Comparison of ENCODE assay signal across 10 cellular contexts in the genomic region with DNA sequence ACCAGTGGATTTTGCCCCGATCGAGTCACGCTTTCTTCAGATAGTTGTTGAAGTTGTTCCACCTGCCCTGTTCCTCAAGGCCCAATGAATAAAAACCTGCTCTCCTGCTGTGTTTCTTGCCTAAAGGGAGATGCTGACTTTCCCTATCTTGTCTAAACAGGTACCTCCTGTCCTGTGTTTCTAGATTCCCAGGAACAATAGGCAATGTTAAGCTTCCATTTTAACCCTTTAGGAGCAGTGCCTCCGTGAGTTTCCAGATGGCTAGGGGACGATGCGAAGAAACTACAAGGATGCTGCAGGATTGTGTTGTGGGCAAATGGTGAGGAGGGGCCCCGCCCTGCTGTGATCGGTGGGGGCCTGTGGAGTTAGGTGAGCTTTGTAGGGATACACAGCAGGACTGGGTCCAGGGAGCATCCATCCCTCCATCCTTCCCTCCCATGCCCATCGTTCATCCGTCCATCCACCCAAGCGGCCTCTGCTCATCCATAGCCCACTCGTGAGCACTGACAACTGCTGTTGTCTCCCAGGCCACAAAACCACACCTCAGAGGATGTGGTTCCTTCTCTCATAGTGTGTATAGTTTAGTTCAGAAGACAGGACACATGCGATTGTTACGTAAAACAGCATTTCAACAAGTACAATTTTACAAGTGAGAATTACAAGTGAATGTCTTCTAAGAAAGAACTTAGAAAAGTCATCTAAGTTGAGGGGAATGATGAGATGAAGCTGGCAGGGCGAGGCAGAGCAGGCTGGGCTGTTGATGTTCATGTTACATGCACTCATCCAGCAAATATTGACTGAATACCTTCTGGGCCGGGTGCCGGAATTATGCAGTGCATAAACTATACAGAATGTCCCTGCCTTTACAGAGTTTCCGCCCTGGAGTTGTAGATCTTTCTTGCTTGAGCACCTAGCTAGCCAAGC. TPM values are rescaled to one million over a fixed set of nuclear protein-coding genes. Genes with fewer than 3 reads are reported as not detected.
DNase-seq lines count a peak whose midpoint lies in the region; ATAC-seq and TF ChIP-seq lines count a peak whose summit lies in the region.
"Had no signal": no experiment of that assay in that cellular context is flagged by ENCODE, and none has a peak within 500 bp of the region (broad histone marks: within the 10 kb centered on the region; RNA-seq: fewer than 3 reads in every experiment).

No MANE protein-coding gene starts in this region.

- CTCF ChIA-PET in CD4-positive, alpha-beta T cell (lab: Charles Lee), result interaction anchor here (0.7 to 1.3 kb wide), 3 partner anchors 135 to 140 kb away, joined by 3 to 5 read pairs (median 3); no protein-coding TSS in a partner anchor

- no peaks in the 10 kb centered on the region for H3K36me3 ChIP-seq in OCI-LY1 (ENCODE audit: insufficient read depth, low read length)
- H3K36me3 ChIP-seq in neutrophil, result no peaks in the 10 kb centered on the region

- POLR2A ChIA-PET in CD4-positive, alpha-beta T cell (lab: Charles Lee), result interaction anchor here (0.6 to 2.7 kb wide), 24 partner anchors 11 to 164 kb away, joined by 3 to 17 read pairs (median 4); partner anchors contain the start of genes AMZ2 and WIPI1

- H3K9me3 ChIP-seq in CD4-positive, alpha-beta T cell (ENCODE audit: control insufficient read depth, low read length), result no peaks in the 10 kb centered on the region
- no peaks in the 10 kb centered on the region for H3K9me3 ChIP-seq in OCI-LY1 (ENCODE audit: low read length)
- H3K9me3 ChIP-seq in neutrophil, result no peaks in the 10 kb centered on the region

- no peaks in the 10 kb centered on the region for H3K27me3 ChIP-seq in CD4-positive, alpha-beta T cell (ENCODE audit: control insufficient read depth, insufficient read depth, low read length)
- no peaks in the 10 kb centered on the region for H3K27me3 ChIP-seq in OCI-LY1 (ENCODE audit: insufficient read depth, low read length)
- no peaks in the 10 kb centered on the region for H3K27me3 ChIP-seq in neutrophil

- H3K4me1 Mint-ChIP-seq in CD4-positive, alpha-beta T cell (ENCODE audit: low read depth), result peaks cover 72% of the 10 kb centered on the region

- no peaks in the 10 kb centered on the region for H3K27me3 Mint-ChIP-seq in CD4-positive, alpha-beta T cell

- H4K20me1 ChIP-seq in OCI-LY1 (ENCODE audit: insufficient read depth, low read length), result no peaks in the 10 kb centered on the region

- peak overlapping the region; percentile 60 for H3K27ac ChIP-seq in CD4-positive, alpha-beta T cell (ENCODE audit: low read depth, low read length)
- H3K27ac ChIP-seq in OCI-LY1 (ENCODE audit: low read depth, low read length, poor library complexity, severe bottlenecking), result peak overlapping the region; percentile 7
- H3K27ac ChIP-seq in neutrophil, result peak overlapping the region; percentile 96

- H3K4me3 Mint-ChIP-seq in CD4-positive, alpha-beta T cell, result peak overlapping the region; percentile 83

- intact Hi-C loops in CD4-positive, alpha-beta T cell (cut with DNase I, micrococcal nuclease), result loop anchor here (1.0 to 5.0 kb wide), 4 partner anchors 48 to 114 kb away; no protein-coding TSS in a partner anchor

- no peaks in the 10 kb centered on the region for H3F3A ChIP-seq in OCI-LY1 (ENCODE audit: insufficient read depth, low read length)

- peak overlapping the region; percentile 89 for H3K27ac Mint-ChIP-seq in CD4-positive, alpha-beta T cell

- H3K9ac ChIP-seq in OCI-LY1 (ENCODE audit: low read length), result no peak overlapping the region; the same call in 1 of the 2 replicates

- no peaks in the 10 kb centered on the region for H3K9me3 Mint-ChIP-seq in CD4-positive, alpha-beta T cell

- H3K4me2 ChIP-seq in OCI-LY1 (ENCODE audit: low read length), result no peak overlapping the region

- H3K9me2 ChIP-seq in OCI-LY1 (ENCODE audit: low read depth, low read length), result no peaks in the 10 kb centered on the region

- no peak for TF ChIP-seq CTCF in CD4-positive, alpha-beta T cell (IDR thresholded peaks at IDR 0.05)
- TF ChIP-seq CTCF in OCI-LY1 (IDR thresholded peaks at IDR 0.05; ENCODE audit: low read length) (no peak), neutrophil (IDR thresholded peaks at IDR 0.05) (no peak)

- DNase-seq in CD4-positive, alpha-beta T cell, result peak; percentile 28 to 79 (median 48)
- DNase-seq in activated effector memory CD4-positive, alpha-beta T cell treated with anti-CD3 and anti-CD28 coated beads, Interleukin-2, amount 50 U/mL, for 16 hours, result peak; percentile 78
- no peak for DNase-seq in NCI-H1092 treated with DMSO at 0.1 percent for 48 hours (lab: John Stamatoyannopoulos, UW)
- no peak for DNase-seq in retina
- DNase-seq: Calu3, NCI-H524 treated with DMSO at 0.1 percent for 48 hours had no signal

- H3K79me2 ChIP-seq in OCI-LY1 (ENCODE audit: insufficient read depth, low read length), result peaks cover 9% of the 10 kb centered on the region; the same call in 1 of the 2 replicates

- H3K36me3 Mint-ChIP-seq in CD4-positive, alpha-beta T cell (ENCODE audit: low read depth), result peaks cover 8% of the 10 kb centered on the region

- no peak overlapping the region for H2AFZ ChIP-seq in OCI-LY1 (ENCODE audit: low read length)

- peaks cover 40% of the 10 kb centered on the region for H3K4me1 ChIP-seq in OCI-LY1 (ENCODE audit: insufficient read depth, low read length, severe bottlenecking)
- peaks cover 68 to 73% of the 10 kb centered on the region in 2 experiments for H3K4me1 ChIP-seq in neutrophil (ENCODE audit: control insufficient read depth in 1 of 2, insufficient read depth in 1 of 2, low read depth in 1 of 2, low read length in 1 of 2)

- peak; percentile 56 for ATAC-seq in CD4-positive, alpha-beta T cell (ENCODE audit: poor library complexity)
- ATAC-seq in HG02642 (IDR thresholded peaks at IDR 0.05; ENCODE audit: poor library complexity, unreplicated experiment), result no peak
- ATAC-seq in HG02870 (IDR thresholded peaks at IDR 0.05; ENCODE audit: unreplicated experiment), result no peak

- H3K4me3 ChIP-seq in OCI-LY1 (ENCODE audit: low read depth, low read length, poor library complexity, severe bottlenecking) (no peak overlapping the region), neutrophil (ENCODE audit: low read depth in 1 of 2, low read length in 1 of 2) (peak overlapping the region; percentile 6 to 34)

RNA-seq across cellular contexts. Expression of gene ARSG, which starts 5.2 kb away (rescaled TPM):
- total RNA-seq in CD4-positive, alpha-beta T cell, result 10 to 100 TPM; 13.8 to 16.0 TPM

RNA-seq across cellular contexts. Expression of gene SLC16A6, which starts 5.6 kb away (rescaled TPM):
- total RNA-seq in CD4-positive, alpha-beta T cell, result 1 to 10 TPM; 7.7 to 9.5 TPM

RNA-seq across cellular contexts. Expression of gene AMZ2, which starts 48.6 kb away (rescaled TPM):
- total RNA-seq in CD4-positive, alpha-beta T cell, result 10 to 100 TPM; 63.0 to 64.9 TPM

Comparison
In these comparisons a context has a peak if more than half of its experiments do, and no peak if none do; other contexts are left out.
1. DNase-seq: peak in CD4-positive, alpha-beta T cell (10 of 10) and activated effector memory CD4-positive, alpha-beta T cell treated with anti-CD3 and anti-CD28 coated beads, Interleukin-2, amount 50 U/mL, for 16 hours (single experiment); none in NCI-H1092 treated with DMSO at 0.1 percent for 48 hours (single experiment) and retina (single experiment).
2. H3K27ac ChIP-seq: peak in every context shown above with its lines; median percentile 96 in neutrophil; 60 in CD4-positive, alpha-beta T cell; 7 in OCI-LY1.